Comparison of ENCODE assay signal across 1 cellular context in genomic region chr12:2769866-2770533, GRCh38.
TF ChIP-seq lines count a peak whose summit lies in the region.

No MANE protein-coding gene starts in this region.

TF ChIP-seq in GM23338, 12 proteins besides CTCF, POLR2A, EP300 and RAD21 (continued from another document):
- TF ChIP-seq ZNF462 (CRISPR knock-in tag; IDR thresholded peaks at IDR 0.05) (no peak), STAT1 (IDR thresholded peaks at IDR 0.05; ENCODE audit: unreplicated experiment) (no peak), POLR2AphosphoS5 (IDR thresholded peaks at IDR 0.05; ENCODE audit: low read depth) (no peak), JUNB (IDR thresholded peaks at IDR 0.05; ENCODE audit: unreplicated experiment) (no peak), ZNF331 (CRISPR knock-in tag; IDR thresholded peaks at IDR 0.05; ENCODE audit: low read depth) (no peak), EZH2phosphoT487 (IDR thresholded peaks at IDR 0.05; ENCODE audit: unreplicated experiment) (no peak), ZNF114 (CRISPR knock-in tag; IDR thresholded peaks at IDR 0.05) (no peak), ETS1 (IDR thresholded peaks at IDR 0.05) (no peak)
